In the genomic region with DNA sequence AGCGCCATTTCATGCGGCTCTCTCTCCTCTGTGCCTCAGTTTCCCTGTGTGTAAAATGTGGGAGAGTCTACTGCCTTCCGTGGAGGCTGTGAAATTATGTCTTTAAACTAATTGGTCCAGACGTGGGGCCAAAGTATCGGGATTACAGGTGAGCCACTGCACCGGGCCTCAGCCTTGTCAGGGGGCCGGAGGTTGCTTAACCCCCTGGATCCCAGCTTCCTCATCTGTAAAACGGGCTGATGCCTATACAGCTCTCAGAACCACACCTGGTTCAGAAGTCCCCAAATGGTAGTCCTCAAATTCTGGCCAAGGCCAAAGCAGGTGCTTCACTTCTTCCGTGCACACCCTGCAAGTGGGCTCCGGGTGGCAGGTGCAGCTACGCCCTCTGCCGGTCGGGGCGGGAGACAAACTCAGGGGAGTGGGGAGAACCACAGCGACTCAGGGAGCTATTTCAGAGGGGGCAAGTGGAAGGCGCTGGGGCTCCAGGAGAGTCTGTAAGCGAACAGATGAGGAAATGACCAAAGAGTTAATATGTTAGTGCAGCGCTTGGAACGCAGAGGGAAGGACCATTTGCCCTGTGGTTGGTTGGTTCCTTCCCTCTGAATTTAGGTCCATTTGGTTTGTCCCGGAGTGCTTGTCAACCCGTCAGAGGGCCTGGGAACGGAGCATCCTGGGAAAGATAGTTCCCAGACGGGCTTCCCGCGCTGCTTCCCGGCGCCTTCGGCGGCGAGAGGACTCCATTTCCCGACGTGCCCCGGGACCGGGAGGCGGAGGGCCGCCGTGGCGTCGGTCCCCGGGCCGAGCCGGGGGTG, we compare ENCODE assay signal across 8 cellular contexts. TPM values are rescaled to one million over a fixed set of nuclear protein-coding genes. Genes with fewer than 3 reads are reported as not detected.
DNase-seq lines count a peak whose midpoint lies in the region; ATAC-seq, FAIRE-seq and TF ChIP-seq lines count a peak whose summit lies in the region.

MGRN1 (plus strand) TSS at position 812 of the 812 bp plus-strand sequence. CDS start 135 bp downstream, outside the sequence.

- peaks cover 27 to 30% of the 10 kb centered on the region in 2 donors for H3K4me1 Mint-ChIP-seq in natural killer cell treated with Interleukin-12 subunit alpha and Interleukin-12 subunit beta and Interleukin-15 and Interleukin-18, amount 100 ng/mL, for 72 hours (ENCODE audit: low read depth in 2 of 2)

- H3K4me3 Mint-ChIP-seq in natural killer cell treated with Interleukin-12 subunit alpha and Interleukin-12 subunit beta and Interleukin-15 and Interleukin-18, amount 100 ng/mL, for 72 hours: peak within 1 kb of the TSS; percentile 99

- H3K9me3 Mint-ChIP-seq in natural killer cell treated with Interleukin-12 subunit alpha and Interleukin-12 subunit beta and Interleukin-15 and Interleukin-18, amount 100 ng/mL, for 72 hours: no peaks in the 10 kb centered on the region

- TF ChIP-seq CTCF in fibroblast of pulmonary artery (IDR thresholded peaks at IDR 0.05; ENCODE audit: low read length, missing control alignments): peak; percentile 97

- peak within 1 kb of the TSS; percentile 97 to 99 for H3K27ac Mint-ChIP-seq in natural killer cell treated with Interleukin-12 subunit alpha and Interleukin-12 subunit beta and Interleukin-15 and Interleukin-18, amount 100 ng/mL, for 72 hours

- no peaks in the 10 kb centered on the region for H3K27me3 Mint-ChIP-seq in natural killer cell treated with Interleukin-12 subunit alpha and Interleukin-12 subunit beta and Interleukin-15 and Interleukin-18, amount 100 ng/mL, for 72 hours

- H3K36me3 Mint-ChIP-seq in natural killer cell treated with Interleukin-12 subunit alpha and Interleukin-12 subunit beta and Interleukin-15 and Interleukin-18, amount 100 ng/mL, for 72 hours: no peaks in the 10 kb centered on the region

- FAIRE-seq in H54 (lab: Jason Lieb, UNC): peak; percentile 72

- peak; percentile 89 to 93 for ATAC-seq in natural killer cell treated with Interleukin-12 subunit alpha and Interleukin-12 subunit beta and Interleukin-15 and Interleukin-18, amount 100 ng/mL, for 72 hours

- H3K4me3 ChIP-seq in fibroblast of pulmonary artery (replicated peaks; ENCODE audit: low read depth, low read length): peak within 1 kb of the TSS; percentile 87

- DNase-seq in ELF-1 (ENCODE audit: low read depth, low spot score): peak; percentile 97
- peak; percentile 95 for DNase-seq in H54 (ENCODE audit: insufficient read length, low spot score)
- peak; percentile 97 for DNase-seq in LoVo (ENCODE audit: low spot score)
- DNase-seq in SHP77 (lab: John Stamatoyannopoulos, UW): peak; percentile 93 to 96
- peak; percentile 85 for DNase-seq in activated T-helper 9 cell treated with anti-CD3 and anti-CD28 coated beads, Interleukin-2, amount 50 U/mL, for 16 hours (ENCODE audit: low read depth)
- DNase-seq in fibroblast of pulmonary artery (ENCODE audit: low read depth): peak; percentile 98
- peak; percentile 97 for DNase-seq in natural killer cell treated with Interleukin-12 subunit alpha and Interleukin-12 subunit beta and Interleukin-15 and Interleukin-18, amount 100 ng/mL, for 72 hours (ENCODE audit: low spot score)
- DNase-seq in stimulated activated naive CD4-positive, alpha-beta T cell treated with Interleukin-2 at 50 U/mL for 16 hours (lab: John Stamatoyannopoulos, UW): peak; percentile 92

- TF ChIP-seq POLR2A in H54 (IDR thresholded peaks at IDR 0.05; ENCODE audit: low read depth, low read length): no peak

RNA-seq across cellular contexts. Expression of gene MGRN1, which starts in this region (rescaled TPM):
- total RNA-seq in natural killer cell treated with Interleukin-12 subunit alpha and Interleukin-12 subunit beta and Interleukin-15 and Interleukin-18, amount 100 ng/mL, for 72 hours: 100 to 1,000 TPM in 1 of 2 donors, 10 to 100 TPM in 1; 86.9 to 105 TPM

Comparison
In these comparisons a context has a peak if more than half of its experiments do, and no peak if none do; other contexts are left out.
1. Peak in every context shown above with its lines: DNase-seq, ATAC-seq and H3K4me3 ChIP-seq.